Comparison of ENCODE assay signal across 1 cellular context in the genomic region with DNA sequence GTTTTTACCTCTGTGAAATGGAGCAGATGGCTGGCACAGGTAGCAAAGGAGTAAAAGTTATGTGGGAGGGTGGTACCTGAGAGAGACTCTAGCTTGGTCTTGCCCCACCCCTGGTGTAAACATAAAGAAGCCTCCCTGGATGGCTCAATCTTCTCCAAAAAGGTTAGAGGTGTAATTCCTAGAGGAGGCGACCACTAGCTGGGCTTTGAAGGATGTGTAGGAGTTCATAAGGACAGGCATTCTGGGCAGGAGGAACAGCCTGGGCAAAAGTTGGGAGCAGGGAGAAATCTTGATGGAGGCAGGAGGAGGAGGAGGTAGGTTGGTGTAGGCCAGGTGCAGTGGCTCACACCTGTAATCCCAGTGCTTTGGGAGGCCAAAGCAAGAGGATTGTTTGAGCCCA.
TF ChIP-seq lines count a peak whose summit lies in the region.

No MANE protein-coding gene starts in this region.

TF ChIP-seq in GM12878, 131 proteins besides CTCF, POLR2A, EP300 and RAD21:
- TF ChIP-seq, protein P1, sequence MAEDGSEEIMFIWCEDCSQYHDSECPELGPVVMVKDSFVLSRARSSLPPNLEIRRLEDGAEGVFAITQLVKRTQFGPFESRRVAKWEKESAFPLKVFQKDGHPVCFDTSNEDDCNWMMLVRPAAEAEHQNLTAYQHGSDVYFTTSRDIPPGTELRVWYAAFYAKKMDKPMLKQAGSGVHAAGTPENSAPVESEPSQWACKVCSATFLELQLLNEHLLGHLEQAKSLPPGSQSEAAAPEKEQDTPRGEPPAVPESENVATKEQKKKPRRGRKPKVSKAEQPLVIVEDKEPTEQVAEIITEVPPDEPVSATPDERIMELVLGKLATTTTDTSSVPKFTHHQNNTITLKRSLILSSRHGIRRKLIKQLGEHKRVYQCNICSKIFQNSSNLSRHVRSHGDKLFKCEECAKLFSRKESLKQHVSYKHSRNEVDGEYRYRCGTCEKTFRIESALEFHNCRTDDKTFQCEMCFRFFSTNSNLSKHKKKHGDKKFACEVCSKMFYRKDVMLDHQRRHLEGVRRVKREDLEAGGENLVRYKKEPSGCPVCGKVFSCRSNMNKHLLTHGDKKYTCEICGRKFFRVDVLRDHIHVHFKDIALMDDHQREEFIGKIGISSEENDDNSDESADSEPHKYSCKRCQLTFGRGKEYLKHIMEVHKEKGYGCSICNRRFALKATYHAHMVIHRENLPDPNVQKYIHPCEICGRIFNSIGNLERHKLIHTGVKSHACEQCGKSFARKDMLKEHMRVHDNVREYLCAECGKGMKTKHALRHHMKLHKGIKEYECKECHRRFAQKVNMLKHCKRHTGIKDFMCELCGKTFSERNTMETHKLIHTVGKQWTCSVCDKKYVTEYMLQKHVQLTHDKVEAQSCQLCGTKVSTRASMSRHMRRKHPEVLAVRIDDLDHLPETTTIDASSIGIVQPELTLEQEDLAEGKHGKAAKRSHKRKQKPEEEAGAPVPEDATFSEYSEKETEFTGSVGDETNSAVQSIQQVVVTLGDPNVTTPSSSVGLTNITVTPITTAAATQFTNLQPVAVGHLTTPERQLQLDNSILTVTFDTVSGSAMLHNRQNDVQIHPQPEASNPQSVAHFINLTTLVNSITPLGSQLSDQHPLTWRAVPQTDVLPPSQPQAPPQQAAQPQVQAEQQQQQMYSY (CRISPR knock-in tag; IDR thresholded peaks at IDR 0.05), result no peak
- TF ChIP-seq NRF1 (conservative IDR thresholded peaks at IDR 0.05; ENCODE audit: low read depth, low read length) (no peak), ESRRA (IDR thresholded peaks at IDR 0.05; ENCODE audit: low read length) (no peak), NFIC (IDR thresholded peaks at IDR 0.05; ENCODE audit: low read depth, low read length) (no peak), MTA3 (IDR thresholded peaks at IDR 0.05; ENCODE audit: borderline replicate concordance, low read length) (no peak), IKZF1 (conservative IDR thresholded peaks at IDR 0.05) (no peak), IKZF2 (IDR thresholded peaks at IDR 0.05) (no peak), TAF1 (IDR thresholded peaks at IDR 0.05; ENCODE audit: borderline replicate concordance, low read depth, low read length) (no peak), TBL1XR1 (IDR thresholded peaks at IDR 0.05; ENCODE audit: low read depth, low read length) (no peak), EZH2 (IDR thresholded peaks at IDR 0.05; ENCODE audit: borderline replicate concordance, control insufficient read depth, low read depth, low read length) (no peak), TCF7 (IDR thresholded peaks at IDR 0.05; ENCODE audit: borderline replicate concordance) (no peak), PML (IDR thresholded peaks at IDR 0.05; ENCODE audit: low read length) (no peak), FOS (IDR thresholded peaks at IDR 0.05; ENCODE audit: borderline replicate concordance, extremely low read depth, insufficient read length) (no peak), SMAD5 (IDR thresholded peaks at IDR 0.05; ENCODE audit: low read depth) (no peak), HDAC6 (IDR thresholded peaks at IDR 0.05; ENCODE audit: unreplicated experiment) (no peak)
- TF ChIP-seq, protein P2, sequence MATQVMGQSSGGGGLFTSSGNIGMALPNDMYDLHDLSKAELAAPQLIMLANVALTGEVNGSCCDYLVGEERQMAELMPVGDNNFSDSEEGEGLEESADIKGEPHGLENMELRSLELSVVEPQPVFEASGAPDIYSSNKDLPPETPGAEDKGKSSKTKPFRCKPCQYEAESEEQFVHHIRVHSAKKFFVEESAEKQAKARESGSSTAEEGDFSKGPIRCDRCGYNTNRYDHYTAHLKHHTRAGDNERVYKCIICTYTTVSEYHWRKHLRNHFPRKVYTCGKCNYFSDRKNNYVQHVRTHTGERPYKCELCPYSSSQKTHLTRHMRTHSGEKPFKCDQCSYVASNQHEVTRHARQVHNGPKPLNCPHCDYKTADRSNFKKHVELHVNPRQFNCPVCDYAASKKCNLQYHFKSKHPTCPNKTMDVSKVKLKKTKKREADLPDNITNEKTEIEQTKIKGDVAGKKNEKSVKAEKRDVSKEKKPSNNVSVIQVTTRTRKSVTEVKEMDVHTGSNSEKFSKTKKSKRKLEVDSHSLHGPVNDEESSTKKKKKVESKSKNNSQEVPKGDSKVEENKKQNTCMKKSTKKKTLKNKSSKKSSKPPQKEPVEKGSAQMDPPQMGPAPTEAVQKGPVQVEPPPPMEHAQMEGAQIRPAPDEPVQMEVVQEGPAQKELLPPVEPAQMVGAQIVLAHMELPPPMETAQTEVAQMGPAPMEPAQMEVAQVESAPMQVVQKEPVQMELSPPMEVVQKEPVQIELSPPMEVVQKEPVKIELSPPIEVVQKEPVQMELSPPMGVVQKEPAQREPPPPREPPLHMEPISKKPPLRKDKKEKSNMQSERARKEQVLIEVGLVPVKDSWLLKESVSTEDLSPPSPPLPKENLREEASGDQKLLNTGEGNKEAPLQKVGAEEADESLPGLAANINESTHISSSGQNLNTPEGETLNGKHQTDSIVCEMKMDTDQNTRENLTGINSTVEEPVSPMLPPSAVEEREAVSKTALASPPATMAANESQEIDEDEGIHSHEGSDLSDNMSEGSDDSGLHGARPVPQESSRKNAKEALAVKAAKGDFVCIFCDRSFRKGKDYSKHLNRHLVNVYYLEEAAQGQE (IDR thresholded peaks at IDR 0.05; ENCODE audit: low read depth, low read length), result no peak
- TF ChIP-seq, protein P3, sequence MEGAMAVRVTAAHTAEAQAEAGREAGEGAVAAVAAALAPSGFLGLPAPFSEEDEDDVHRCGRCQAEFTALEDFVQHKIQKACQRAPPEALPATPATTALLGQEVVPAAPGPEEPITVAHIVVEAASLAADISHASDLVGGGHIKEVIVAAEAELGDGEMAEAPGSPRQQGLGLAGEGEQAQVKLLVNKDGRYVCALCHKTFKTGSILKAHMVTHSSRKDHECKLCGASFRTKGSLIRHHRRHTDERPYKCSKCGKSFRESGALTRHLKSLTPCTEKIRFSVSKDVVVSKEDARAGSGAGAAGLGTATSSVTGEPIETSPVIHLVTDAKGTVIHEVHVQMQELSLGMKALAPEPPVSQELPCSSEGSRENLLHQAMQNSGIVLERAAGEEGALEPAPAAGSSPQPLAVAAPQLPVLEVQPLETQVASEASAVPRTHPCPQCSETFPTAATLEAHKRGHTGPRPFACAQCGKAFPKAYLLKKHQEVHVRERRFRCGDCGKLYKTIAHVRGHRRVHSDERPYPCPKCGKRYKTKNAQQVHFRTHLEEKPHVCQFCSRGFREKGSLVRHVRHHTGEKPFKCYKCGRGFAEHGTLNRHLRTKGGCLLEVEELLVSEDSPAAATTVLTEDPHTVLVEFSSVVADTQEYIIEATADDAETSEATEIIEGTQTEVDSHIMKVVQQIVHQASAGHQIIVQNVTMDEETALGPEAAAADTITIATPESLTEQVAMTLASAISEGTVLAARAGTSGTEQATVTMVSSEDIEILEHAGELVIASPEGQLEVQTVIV (IDR thresholded peaks at IDR 0.05; ENCODE audit: borderline replicate concordance, partially characterized antibody), result no peak
- TF ChIP-seq, protein P4, sequence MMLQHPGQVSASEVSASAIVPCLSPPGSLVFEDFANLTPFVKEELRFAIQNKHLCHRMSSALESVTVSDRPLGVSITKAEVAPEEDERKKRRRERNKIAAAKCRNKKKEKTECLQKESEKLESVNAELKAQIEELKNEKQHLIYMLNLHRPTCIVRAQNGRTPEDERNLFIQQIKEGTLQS (IDR thresholded peaks at IDR 0.05; ENCODE audit: borderline replicate concordance, extremely low read depth, low read depth, low read length), result no peak
